In the genomic region with DNA sequence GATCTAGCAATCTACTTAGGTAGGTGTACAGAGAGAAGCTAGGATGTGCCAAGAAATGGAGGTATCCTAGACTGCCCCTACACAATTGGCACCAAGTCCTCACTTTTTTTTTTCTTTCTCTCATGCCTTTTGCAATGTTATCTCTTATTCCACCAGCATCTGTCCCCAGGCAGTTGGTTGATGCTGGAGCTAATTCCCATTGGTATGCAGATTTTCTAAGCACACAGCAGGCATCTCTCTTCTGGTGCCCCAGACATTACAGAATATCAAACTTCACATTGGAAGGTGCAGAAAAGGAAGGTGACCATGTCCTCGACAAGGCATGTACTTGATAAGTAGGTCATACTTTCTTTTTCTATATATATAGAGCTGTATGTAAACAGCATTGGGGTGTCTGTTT, we compare ENCODE assay signal across 22 cellular contexts. TPM values are rescaled to one million over a fixed set of nuclear protein-coding genes. Genes with fewer than 3 reads are reported as not detected.
A peak's percentile ranks its signal among the peaks of the same experiment; 100 is the strongest.
DNase-seq lines count a peak whose midpoint lies in the region; ATAC-seq and TF ChIP-seq lines count a peak whose summit lies in the region.
"Had no signal": no experiment of that assay in that cellular context is flagged by ENCODE, and none has a peak within 500 bp of the region (broad histone marks: within the 10 kb centered on the region; RNA-seq: fewer than 3 reads in every experiment).

No MANE protein-coding gene starts in this region.

- H3K9me3 ChIP-seq in H9 (ENCODE audit: control insufficient read depth, low read depth, low read length) (no peaks in the 10 kb centered on the region), iPS-18c (ENCODE audit: control insufficient read depth, insufficient read depth, low read length) (no peaks in the 10 kb centered on the region), smooth muscle cell (replicated peaks; ENCODE audit: low read depth) (no peaks in the 10 kb centered on the region)
- H3K9me3 ChIP-seq: SJSA1 had no signal

- H3K79me2 ChIP-seq in H9 (ENCODE audit: insufficient read depth, low read length) (no peaks in the 10 kb centered on the region), smooth muscle cell (ENCODE audit: low read depth) (no peaks in the 10 kb centered on the region)

- DNase-seq in H9 (no peak), WTC11 (ENCODE audit: low spot score) (no peak), smooth muscle cell (lab: John Stamatoyannopoulos, UW; ENCODE audit: unreplicated experiment) (no peak), NCI-H2196 treated with DMSO at 0.1 percent for 48 hours (lab: John Stamatoyannopoulos, UW; ENCODE audit: unreplicated experiment) (no peak), DMS 273 treated with DMSO at 0.1 percent for 48 hours (lab: John Stamatoyannopoulos, UW) (no peak)
- DNase-seq: CD4-positive, CD25-positive, alpha-beta regulatory T cell; DMS79; HCEC 1CT; IMR-90; NCI-H1092 treated with DMSO at 0.1 percent for 48 hours; NCI-H1436 treated with DMSO at 0.1 percent for 48 hours; NCI-H2029 treated with DMSO at 0.1 percent for 48 hours; NCI-H524 treated with DMSO at 0.1 percent for 48 hours; SW 1271 had no signal

- H4K20me1 ChIP-seq in H9 (ENCODE audit: control insufficient read depth, insufficient read depth, insufficient read length): no peaks in the 10 kb centered on the region
- H4K20me1 ChIP-seq in smooth muscle cell (ENCODE audit: low read depth): no peaks in the 10 kb centered on the region

- ATAC-seq in WTC11: peak; percentile 58
- ATAC-seq in GM21619 (IDR thresholded peaks at IDR 0.05; ENCODE audit: unreplicated experiment): no peak
- ATAC-seq: Right ventricle myocardium inferior had no signal

- H3T11ph ChIP-seq in H9 (ENCODE audit: low read length): no peak overlapping the region

- H3K27ac ChIP-seq in H9 (ENCODE audit: insufficient read length, low read depth, low read length) (no peak overlapping the region), smooth muscle cell (ENCODE audit: low read depth) (no peak overlapping the region)
- H3K27ac ChIP-seq: HL-60, KMS-11, SJSA1 had no signal

- WGBS in H9 (ENCODE audit: extremely low coverage, insufficient read length, low lambda C conversion rate): no CpG with 5 or more reads among the region's 1 CpG
- 41% methylated on average over 1 of the region's 1 CpG for WGBS in smooth muscle cell (ENCODE audit: low lambda C conversion rate)

- H3K9ac ChIP-seq in H9 (ENCODE audit: extremely low read depth, insufficient read length, low read length) (no peak overlapping the region), smooth muscle cell (ENCODE audit: low read depth) (no peak overlapping the region)
- H3K9ac ChIP-seq: KMS-11 had no signal

- no peak overlapping the region for H2BK5ac ChIP-seq in H9 (ENCODE audit: insufficient read length, low read length)

- H3K27ac Mint-ChIP-seq in H9: peak overlapping the region in 1 of 3 experiments; percentile 52; a peak in 1 of 7 replicates
- H3K27ac Mint-ChIP-seq in WTC11: no peak overlapping the region
- H3K27ac Mint-ChIP-seq: CD4-positive, CD25-positive, alpha-beta regulatory T cell had no signal

- H3K18ac ChIP-seq in H9 (ENCODE audit: insufficient read length, low read depth, low read length): no peak overlapping the region

- no peak overlapping the region for H3K56ac ChIP-seq in H9 (ENCODE audit: insufficient read length, low read depth, low read length)

- H3K23ac ChIP-seq in H9 (ENCODE audit: insufficient read length, low read depth, low read length): no peak overlapping the region

- POLR2A ChIA-PET in WTC11 (lab: Charles Lee): no interaction called here

- H3K4me1 ChIP-seq in H9 (ENCODE audit: insufficient read depth, low read length): no peaks in the 10 kb centered on the region; the same call in 1 of the 2 replicates
- peaks cover 13% of the 10 kb centered on the region for H3K4me1 ChIP-seq in smooth muscle cell (ENCODE audit: low read depth)
- H3K4me1 ChIP-seq: SJSA1 had no signal

- H2BK120ac ChIP-seq in H9 (ENCODE audit: low read depth, low read length, poor library complexity, severe bottlenecking): no peak overlapping the region

- no peaks in the 10 kb centered on the region for H3K79me1 ChIP-seq in H9 (ENCODE audit: insufficient read depth, low read depth, low read length, poor library complexity, severe bottlenecking)

- no peak overlapping the region for H3K14ac ChIP-seq in H9 (ENCODE audit: insufficient read depth, low read length)

- H4K5ac ChIP-seq in H9 (ENCODE audit: insufficient read length, low read depth, low read length): no peak overlapping the region

- H3K4me3 Mint-ChIP-seq in H9: peak overlapping the region; percentile 45 to 56; a peak in 2 of 5 replicates
- H3K4me3 Mint-ChIP-seq in WTC11: no peak overlapping the region
- H3K4me3 Mint-ChIP-seq: CD4-positive, CD25-positive, alpha-beta regulatory T cell had no signal

- H3K4me1 Mint-ChIP-seq in H9 (peaks cover 18 to 24% of the 10 kb centered on the region in 2 experiments), WTC11 (peaks cover 19% of the 10 kb centered on the region)
- H3K4me1 Mint-ChIP-seq: CD4-positive, CD25-positive, alpha-beta regulatory T cell had no signal

- CTCF ChIA-PET in WTC11 (lab: Charles Lee): interaction anchor here (1.2 to 1.5 kb wide), 2 partner anchors 19 to 84 kb away, joined by 5 to 7 read pairs; no protein-coding TSS in a partner anchor

- H3K4me2 ChIP-seq in H9 (ENCODE audit: insufficient read depth, insufficient read length, low read length) (no peak overlapping the region), smooth muscle cell (peak overlapping the region; percentile 79)
- H3K4me2 ChIP-seq: KMS-11 had no signal

- peaks cover 4 to 10% (median 6%) of the 10 kb centered on the region in 3 experiments; a peak in 5 of 7 replicates for H3K36me3 Mint-ChIP-seq in H9 (ENCODE audit: insufficient read depth in 1 of 3, low read depth in 3 of 3)
- peaks cover 7% of the 10 kb centered on the region for H3K36me3 Mint-ChIP-seq in WTC11
- H3K36me3 Mint-ChIP-seq: CD4-positive, CD25-positive, alpha-beta regulatory T cell had no signal

- TF ChIP-seq CTCF in H9 (conservative IDR thresholded peaks at IDR 0.05) (no peak), WTC11 (IDR thresholded peaks at IDR 0.05) (no peak), smooth muscle cell (IDR thresholded peaks at IDR 0.05; ENCODE audit: borderline replicate concordance, insufficient read depth, poor library complexity, severe bottlenecking) (no peak)

- no peak overlapping the region for H2BK15ac ChIP-seq in H9 (ENCODE audit: low read depth, low read length)

- H3K23me2 ChIP-seq in H9 (ENCODE audit: insufficient read length, low read depth, low read length, poor library complexity, severe bottlenecking): no peaks in the 10 kb centered on the region

- H3K4me3 ChIP-seq in iPS-18c (ENCODE audit: insufficient read depth, low read depth, low read length) (peak overlapping the region; percentile 40; the same call in 1 of the 2 replicates), smooth muscle cell (no peak overlapping the region)
- H3K4me3 ChIP-seq: SJSA1 had no signal

- H3K9me3 Mint-ChIP-seq in H9 (peaks cover 9% of the 10 kb centered on the region in 2 experiments), WTC11 (peaks cover 4% of the 10 kb centered on the region; the same call in 1 of the 2 replicates)

- no peak overlapping the region for H2BK20ac ChIP-seq in H9 (ENCODE audit: low read depth, low read length, poor library complexity, severe bottlenecking)

- no peak overlapping the region for H4K91ac ChIP-seq in H9 (ENCODE audit: insufficient read length, low read depth, low read length)

- no peak overlapping the region for H4K8ac ChIP-seq in H9 (replicated peaks; ENCODE audit: insufficient read length, low read depth, low read length)

- no peaks in the 10 kb centered on the region for H3K36me3 ChIP-seq in smooth muscle cell (ENCODE audit: low read depth)
- H3K36me3 ChIP-seq: SJSA1 had no signal

- H3K27me3 Mint-ChIP-seq in H9 (ENCODE audit: low read depth): peaks cover 12% of the 10 kb centered on the region; the same call in 1 of the 2 replicates
- no peaks in the 10 kb centered on the region for H3K27me3 Mint-ChIP-seq in WTC11 (ENCODE audit: low read depth)
- H3K27me3 Mint-ChIP-seq: CD4-positive, CD25-positive, alpha-beta regulatory T cell had no signal

- H3K27me3 ChIP-seq in H9 (ENCODE audit: insufficient read depth, low read length) (no peaks in the 10 kb centered on the region), smooth muscle cell (ENCODE audit: low read depth) (no peaks in the 10 kb centered on the region)
- H3K27me3 ChIP-seq: SJSA1 had no signal

- H3F3A ChIP-seq in smooth muscle cell (ENCODE audit: low read depth): no peaks in the 10 kb centered on the region

- no peak overlapping the region for H2AFZ ChIP-seq in H9 (ENCODE audit: low read length)
- H2AFZ ChIP-seq in smooth muscle cell (ENCODE audit: low read depth): peak overlapping the region; percentile 68

- no peak overlapping the region for H2AK5ac ChIP-seq in H9 (ENCODE audit: insufficient read length, low read length)

- H3K4ac ChIP-seq in H9 (ENCODE audit: low read depth, low read length): no peak overlapping the region

- H2BK12ac ChIP-seq in H9 (ENCODE audit: insufficient read length, low read depth, low read length): no peak overlapping the region

TF ChIP-seq in WTC11, 78 proteins besides CTCF, POLR2A, EP300 and RAD21:
- no peak for TF ChIP-seq SOX15 (CRISPR knock-in tag; IDR thresholded peaks at IDR 0.05)
- no peak for TF ChIP-seq KAT7 (CRISPR knock-in tag; IDR thresholded peaks at IDR 0.05; ENCODE audit: borderline replicate concordance)
TF ChIP-seq in WTC11: peak in this region for 0.

RNA-seq across cellular contexts. Expression of gene LUZP4, which starts 21.6 kb away (rescaled TPM):
- total RNA-seq in H9 (2021) (not detected in 2 replicates), WTC11 (2021) (not detected in 3 replicates), smooth muscle cell (not detected in 2 replicates)
- not detected in 2 replicates for polyA plus RNA-seq in smooth muscle cell
- total RNA-seq: CD4-positive, CD25-positive, alpha-beta regulatory T cell; HT-29; IMR-90; Right ventricle myocardium inferior; SJSA1 had no signal
- polyA plus RNA-seq: BJ; CD4-positive, CD25-positive, alpha-beta regulatory T cell; IMR-90 had no signal
